ENCODE assay signal across 10 cellular contexts in the genomic region with DNA sequence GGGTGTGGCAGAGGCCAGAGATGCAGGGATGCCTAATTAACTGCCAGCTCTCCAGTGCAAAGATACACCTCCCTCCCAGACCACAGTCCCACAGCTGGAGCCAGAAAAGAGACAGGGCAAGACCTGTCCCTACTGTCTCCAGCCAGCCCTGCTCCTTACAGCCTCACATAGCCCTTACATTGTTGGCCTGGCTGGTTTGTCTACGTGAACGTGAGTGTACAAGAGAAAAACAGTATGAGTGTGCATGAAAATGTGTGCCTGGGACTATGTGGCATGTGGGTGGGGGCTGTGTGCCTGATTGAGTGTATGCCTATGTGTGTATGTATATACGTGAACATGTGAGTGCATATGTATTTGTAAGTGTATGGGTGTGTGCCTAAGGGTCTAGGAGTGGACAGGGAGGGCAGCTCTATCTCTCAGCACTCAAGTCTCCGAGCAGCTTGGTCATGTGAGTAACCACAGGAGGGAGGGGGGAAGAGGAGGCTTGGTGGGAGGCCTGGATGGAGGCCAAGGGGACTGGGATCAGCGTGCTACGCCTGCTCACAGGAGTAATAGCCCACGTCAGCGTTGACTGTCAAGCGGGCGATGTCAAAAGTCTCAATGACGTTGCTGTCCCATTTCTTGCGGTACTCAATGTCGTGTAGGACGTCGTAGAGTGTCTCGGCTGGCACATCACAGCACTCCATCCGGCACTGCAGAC. TPM values are rescaled to one million over a fixed set of nuclear protein-coding genes. Genes with fewer than 3 reads are reported as not detected.
DNase-seq lines count a peak whose midpoint lies in the region; ATAC-seq and TF ChIP-seq lines count a peak whose summit lies in the region.
"Had no signal": no experiment of that assay in that cellular context is flagged by ENCODE, and none has a peak within 500 bp of the region (broad histone marks: within the 10 kb centered on the region; RNA-seq: fewer than 3 reads in every experiment).

No MANE protein-coding gene starts in this region.

- H3K4me3 Mint-ChIP-seq in stimulated activated memory B cell treated with anti-CD40 and anti-IgM and Interleukin-4, amounts not matched to agents 10 μg/mL and 1 μg/mL and 100 μg/mL, for 72 hours: no peak overlapping the region
- H3K4me3 Mint-ChIP-seq in activated T-cell treated with anti-CD3 and anti-CD28 coated beads, Interleukin-2, amount 50 U/mL, for 4 hours: no peak overlapping the region

- peaks cover 16% of the 10 kb centered on the region for H3K36me3 Mint-ChIP-seq in stimulated activated memory B cell treated with anti-CD40 and anti-IgM and Interleukin-4, amounts not matched to agents 10 μg/mL and 1 μg/mL and 100 μg/mL, for 72 hours
- peaks cover 8% of the 10 kb centered on the region for H3K36me3 Mint-ChIP-seq in activated T-cell treated with anti-CD3 and anti-CD28 coated beads, Interleukin-2, amount 50 U/mL, for 4 hours (ENCODE audit: insufficient read depth)

- H3K4me1 Mint-ChIP-seq in stimulated activated memory B cell treated with anti-CD40 and anti-IgM and Interleukin-4, amounts not matched to agents 10 μg/mL and 1 μg/mL and 100 μg/mL, for 72 hours: peaks cover 17% of the 10 kb centered on the region
- H3K4me1 Mint-ChIP-seq in activated T-cell treated with anti-CD3 and anti-CD28 coated beads, Interleukin-2, amount 50 U/mL, for 4 hours (ENCODE audit: low read depth): peaks cover 21% of the 10 kb centered on the region

- no peak for TF ChIP-seq POLR2A in sigmoid colon (IDR thresholded peaks at IDR 0.05)

- no peaks in the 10 kb centered on the region for H3K27me3 ChIP-seq in heart right ventricle
- no peaks in the 10 kb centered on the region for H3K27me3 ChIP-seq in sigmoid colon

- 43 to 58% methylated on average over 17 of the region's 17 CpGs for WGBS in heart right ventricle, 2 donors
- 67 to 69% methylated on average over 17 of the region's 17 CpGs for WGBS in sigmoid colon, 2 donors

- no peak overlapping the region for H3K27ac ChIP-seq in heart right ventricle
- no peak overlapping the region for H3K27ac ChIP-seq in sigmoid colon

- no peaks in the 10 kb centered on the region for H3K9me3 Mint-ChIP-seq in stimulated activated memory B cell treated with anti-CD40 and anti-IgM and Interleukin-4, amounts not matched to agents 10 μg/mL and 1 μg/mL and 100 μg/mL, for 72 hours
- no peaks in the 10 kb centered on the region for H3K9me3 Mint-ChIP-seq in activated T-cell treated with anti-CD3 and anti-CD28 coated beads, Interleukin-2, amount 50 U/mL, for 4 hours

- H3K36me3 ChIP-seq in heart right ventricle: peaks cover 0 to 18% (median 0%) of the 10 kb centered on the region in 9 donors
- H3K36me3 ChIP-seq in sigmoid colon: peaks cover 0 to 11% (median 0%) of the 10 kb centered on the region in 4 donors

- TF ChIP-seq CTCF in heart right ventricle (IDR thresholded peaks at IDR 0.05): no peak
- TF ChIP-seq CTCF in sigmoid colon (IDR thresholded peaks at IDR 0.05): no peak

- in situ Hi-C loops in SK-MEL-5 (cut with HindIII; ENCODE audit: low pct_unique_long_range_greater_than_20kb, low sequenced_read_pairs): no loop called here

- H3K9me3 ChIP-seq in heart right ventricle: no peaks in the 10 kb centered on the region
- no peaks in the 10 kb centered on the region for H3K9me3 ChIP-seq in sigmoid colon

- intact Hi-C loops in heart right ventricle (cut with DNase I) (no loop called here), sigmoid colon (cut with DNase I) (no loop called here)

- H3K27me3 Mint-ChIP-seq in stimulated activated memory B cell treated with anti-CD40 and anti-IgM and Interleukin-4, amounts not matched to agents 10 μg/mL and 1 μg/mL and 100 μg/mL, for 72 hours: no peaks in the 10 kb centered on the region
- no peaks in the 10 kb centered on the region for H3K27me3 Mint-ChIP-seq in activated T-cell treated with anti-CD3 and anti-CD28 coated beads, Interleukin-2, amount 50 U/mL, for 4 hours (ENCODE audit: low read depth)

- peak; percentile 13 to 63 (median 56) for ATAC-seq in heart right ventricle
- ATAC-seq in stimulated activated memory B cell treated with anti-CD40 and anti-IgM and Interleukin-4, amounts not matched to agents 10 μg/mL and 1 μg/mL and 100 μg/mL, for 72 hours: no peak
- no peak for ATAC-seq in activated T-cell treated with anti-CD3 and anti-CD28 coated beads, Interleukin-2, amount 50 U/mL, for 4 hours
- ATAC-seq: stimulated activated naive CD8-positive, alpha-beta T cell treated with anti-CD3 and anti-CD28 coated beads, Interleukin-15, Interleukin-2, amounts not matched to agents 100 U/mL and 50 U/mL, for 24 hours had no signal

- H3K4me1 ChIP-seq in heart right ventricle (peaks cover 0 to 29% (median 9%) of the 10 kb centered on the region in 9 donors), sigmoid colon (no peaks in the 10 kb centered on the region)

- peak overlapping the region; percentile 23 for H3K27ac Mint-ChIP-seq in stimulated activated memory B cell treated with anti-CD40 and anti-IgM and Interleukin-4, amounts not matched to agents 10 μg/mL and 1 μg/mL and 100 μg/mL, for 72 hours

- no peak for TF ChIP-seq EP300 in sigmoid colon (IDR thresholded peaks at IDR 0.05)

- no peak overlapping the region for H3K4me3 ChIP-seq in heart right ventricle
- H3K4me3 ChIP-seq in sigmoid colon: no peak overlapping the region

- peak; percentile 72 for DNase-seq in DMS53 (lab: John Stamatoyannopoulos, UW)
- no peak for DNase-seq in DMS53 treated with DMSO at 0.1 percent for 48 hours (lab: John Stamatoyannopoulos, UW; ENCODE audit: unreplicated experiment)
- peak; percentile 65 for DNase-seq in SK-MEL-5 (ENCODE audit: low read depth, low spot score)
- peak; percentile 47 to 53 for DNase-seq in heart right ventricle
- DNase-seq in activated T-cell treated with anti-CD3 and anti-CD28 coated beads, Interleukin-2, amount 50 U/mL, for 4 hours: no peak
- no peak for DNase-seq in sigmoid colon
- DNase-seq in NCI-H524 (lab: John Stamatoyannopoulos, UW): no peak
- DNase-seq: activated naive CD4-positive, alpha-beta T cell treated with Interleukin-2 at 50 U/mL for 16 hours; stimulated activated naive CD8-positive, alpha-beta T cell treated with anti-CD3 and anti-CD28 coated beads, Interleukin-15, Interleukin-2, amounts not matched to agents 100 U/mL and 50 U/mL, for 24 hours had no signal

RNA-seq across cellular contexts. Expression of a gene that starts 6.6 kb away (rescaled TPM):
- total RNA-seq in SK-MEL-5 (2014; rRNA removed; shearing (Covaris generic)): 57.4 and 59.2 TPM in 2 replicates
- 68.1 and 99.2 TPM in 2 replicates for polyA plus RNA-seq in SK-MEL-5 (2015; cell fraction: cytosol; rRNA removed)
- polyA plus RNA-seq in SK-MEL-5 (2015; cell fraction: nucleus; rRNA removed): 169 and 179 TPM in 2 replicates
- 10 to 100 TPM; 30.4 to 68.3 (median 40.8) TPM for total RNA-seq in heart right ventricle
- polyA plus RNA-seq in heart right ventricle: 10 to 100 TPM; 35.8 to 58.7 TPM
- 10 to 100 TPM; 52.3 to 58.1 (median 52.8) TPM for total RNA-seq in activated T-cell treated with anti-CD3 and anti-CD28 coated beads, Interleukin-2, amount 50 U/mL, for 4 hours
- 100 to 1,000 TPM in 1 of 4 donors, 10 to 100 TPM in 3; 56.5 to 135 (median 70.0) TPM for total RNA-seq in sigmoid colon
- 10 to 100 TPM; 31.9 to 81.7 (median 34.2) TPM for polyA plus RNA-seq in sigmoid colon

RNA-seq across cellular contexts. Expression of a gene that starts 35.0 kb away (rescaled TPM):
- 62.8 and 65.4 TPM in 2 replicates for total RNA-seq in SK-MEL-5 (2014; rRNA removed; shearing (Covaris generic))
- polyA plus RNA-seq in SK-MEL-5 (2015; cell fraction: cytosol; rRNA removed): 30.1 and 31.8 TPM in 2 replicates
- polyA plus RNA-seq in SK-MEL-5 (2015; cell fraction: nucleus; rRNA removed): 47.1 and 59.3 TPM in 2 replicates
- total RNA-seq in heart right ventricle: 10 to 100 TPM; 36.1 to 97.9 (median 51.3) TPM
- 100 to 1,000 TPM in 1 of 2 donors, 10 to 100 TPM in 1; 40.8 to 291 TPM for polyA plus RNA-seq in heart right ventricle
- 10 to 100 TPM in 2 of 3 donors, 1 to 10 TPM in 1; 9.4 to 13.8 (median 13.0) TPM for total RNA-seq in activated T-cell treated with anti-CD3 and anti-CD28 coated beads, Interleukin-2, amount 50 U/mL, for 4 hours
- 10 to 100 TPM; 29.9 to 60.1 (median 43.9) TPM for total RNA-seq in sigmoid colon
- polyA plus RNA-seq in sigmoid colon: 100 to 1,000 TPM; 286 to 900 (median 781) TPM

RNA-seq across cellular contexts. Expression of a gene that starts 55.4 kb away (rescaled TPM):
- total RNA-seq in SK-MEL-5 (2014; rRNA removed; shearing (Covaris generic)): 4.4 and 4.6 TPM in 2 replicates
- 5.3 and 6.3 TPM in 2 replicates for polyA plus RNA-seq in SK-MEL-5 (2015; cell fraction: cytosol; rRNA removed)
- polyA plus RNA-seq in SK-MEL-5 (2015; cell fraction: nucleus; rRNA removed): 112 and 118 TPM in 2 replicates
- 10 to 100 TPM in 7 of 10 donors, 1 to 10 TPM in 3; 8.0 to 23.9 (median 12.3) TPM for total RNA-seq in heart right ventricle
- polyA plus RNA-seq in heart right ventricle: 10 to 100 TPM; 10.3 to 66.9 TPM
- total RNA-seq in activated T-cell treated with anti-CD3 and anti-CD28 coated beads, Interleukin-2, amount 50 U/mL, for 4 hours: 10 to 100 TPM; 23.8 to 28.9 (median 26.0) TPM
- total RNA-seq in sigmoid colon: 10 to 100 TPM; 16.8 to 36.8 (median 20.2) TPM
- polyA plus RNA-seq in sigmoid colon: 10 to 100 TPM in 1 of 3 donors, 1 to 10 TPM in 2; 4.6 to 47.7 (median 9.6) TPM

Comparison
In these comparisons a context has a peak if more than half of its experiments do, and no peak if none do; other contexts are left out.
1. DNase-seq: peak in DMS53 (single experiment), SK-MEL-5 (single experiment) and heart right ventricle (2 of 2); none in DMS53 treated with DMSO at 0.1 percent for 48 hours (single experiment), activated T-cell treated with anti-CD3 and anti-CD28 coated beads, Interleukin-2, amount 50 U/mL, for 4 hours (single experiment), sigmoid colon (single experiment) and NCI-H524 (0 of 2).
2. ATAC-seq: peak in heart right ventricle (8 of 8); none in stimulated activated memory B cell treated with anti-CD40 and anti-IgM and Interleukin-4, amounts not matched to agents 10 μg/mL and 1 μg/mL and 100 μg/mL, for 72 hours (single experiment) and activated T-cell treated with anti-CD3 and anti-CD28 coated beads, Interleukin-2, amount 50 U/mL, for 4 hours (0 of 2).